8 cellular contexts compared by ENCODE assay signal in genomic region chr19:15418112-15418587, GRCh38. TPM values are rescaled to one million over a fixed set of nuclear protein-coding genes. Genes with fewer than 3 reads are reported as not detected.
A peak's percentile ranks its signal among the peaks of the same experiment; 100 is the strongest.
DNase-seq lines count a peak whose midpoint lies in the region; ATAC-seq, FAIRE-seq and TF ChIP-seq lines count a peak whose summit lies in the region.

No MANE protein-coding gene starts in this region.

- dilution Hi-C loops in keratinocyte (cut with MboI; ENCODE audit: extremely low pct_ligation_motif_present, low sequenced_read_pairs): no loop called here

- peak overlapping the region; percentile 83 for H3K27ac ChIP-seq in CD4-positive, alpha-beta T cell (ENCODE audit: low read depth, low read length)
- H3K27ac ChIP-seq in keratinocyte (ENCODE audit: control insufficient read depth, insufficient read depth, low read length) (peak overlapping the region; percentile 77), stomach smooth muscle (ENCODE audit: low read length) (peak overlapping the region; percentile 79)

- no peaks in the 10 kb centered on the region for H3K9me3 Mint-ChIP-seq in CD4-positive, alpha-beta T cell

- DNase-seq in CD4-positive, alpha-beta T cell: no peak
- DNase-seq in NCI-H1092 (lab: John Stamatoyannopoulos, UW): peak; percentile 54
- DNase-seq in astrocyte of the cerebellum (ENCODE audit: low read depth): peak; percentile 22
- DNase-seq in keratinocyte (ENCODE audit: low read depth, low spot score): no peak
- DNase-seq in stimulated activated CD4-positive, alpha-beta T cell treated with anti-CD3 and anti-CD28 coated beads, Interleukin-1b, Interleukin-23, amount 100 ng/mL, for 48 hours: no peak

- peaks cover 11% of the 10 kb centered on the region for H3K4me1 ChIP-seq in keratinocyte (ENCODE audit: control insufficient read depth, extremely low read depth, insufficient read depth, low read length)
- peaks cover 39% of the 10 kb centered on the region for H3K4me1 ChIP-seq in stomach smooth muscle (ENCODE audit: control insufficient read depth, insufficient read depth, low read length)

- intact Hi-C loops in CD4-positive, alpha-beta T cell (cut with DNase I, micrococcal nuclease): loop anchor here (1.0 to 5.0 kb wide), 8 partner anchors 15 to 241 kb away; partner anchors contain the start of gene BRD4 (in 1 of the 2)

- no peaks in the 10 kb centered on the region for H3K9me3 ChIP-seq in CD4-positive, alpha-beta T cell (ENCODE audit: control insufficient read depth, low read length)
- H3K9me3 ChIP-seq in keratinocyte (ENCODE audit: control insufficient read depth, low read depth, low read length) (peaks cover 1% of the 10 kb centered on the region), stomach smooth muscle (ENCODE audit: control insufficient read depth in 2 of 2, low read length in 2 of 2) (peaks cover 0 to 2% of the 10 kb centered on the region in 2 donors)

- peak overlapping the region; percentile 94 for H3K9ac ChIP-seq in keratinocyte (ENCODE audit: control insufficient read depth, extremely low read depth, insufficient read depth, low read length)
- peak overlapping the region; percentile 82 to 86 for H3K9ac ChIP-seq in stomach smooth muscle (ENCODE audit: low read length in 2 of 2)

- peaks cover 52% of the 10 kb centered on the region for H3K4me1 Mint-ChIP-seq in CD4-positive, alpha-beta T cell (ENCODE audit: low read depth)

- H4K20me1 ChIP-seq in keratinocyte (ENCODE audit: control insufficient read depth, extremely low read depth, insufficient read depth, low read length): peaks cover 12% of the 10 kb centered on the region

- H3K27me3 ChIP-seq in CD4-positive, alpha-beta T cell (ENCODE audit: control insufficient read depth, insufficient read depth, low read length): no peaks in the 10 kb centered on the region
- H3K27me3 ChIP-seq in keratinocyte (ENCODE audit: control insufficient read depth, extremely low read depth, insufficient read depth, low read length) (no peaks in the 10 kb centered on the region), stomach smooth muscle (ENCODE audit: control insufficient read depth in 1 of 2, insufficient read depth in 2 of 2, low read length in 2 of 2) (no peaks in the 10 kb centered on the region)

- peak overlapping the region; percentile 94 for H3K4me3 Mint-ChIP-seq in CD4-positive, alpha-beta T cell

- peaks cover 54% of the 10 kb centered on the region for H3K79me2 ChIP-seq in keratinocyte (ENCODE audit: control insufficient read depth, insufficient read depth, low read length)

- peak overlapping the region; percentile 85 for H3K4me2 ChIP-seq in keratinocyte (ENCODE audit: control insufficient read depth, extremely low read depth, insufficient read depth, low read depth, low read length)

- POLR2A ChIA-PET in CD4-positive, alpha-beta T cell (lab: Charles Lee): interaction anchor here (0.8 to 8.2 kb wide), 34 partner anchors 9 to 728 kb away, joined by 3 to 208 read pairs (median 5); partner anchors contain the start of genes AKAP8, BRD4, HSH2D and RASAL3

- H3K4me3 ChIP-seq in astrocyte of the cerebellum (ENCODE audit: low read depth, low read length) (peak overlapping the region; percentile 68), keratinocyte (ENCODE audit: control insufficient read depth in 2 of 3, extremely low read depth in 1 of 3, insufficient read depth in 2 of 3, low read depth in 1 of 3, low read length in 3 of 3) (peak overlapping the region; percentile 90 to 97 (median 93)), stomach smooth muscle (ENCODE audit: low read length in 2 of 2) (peak overlapping the region; percentile 95 to 98)

- ATAC-seq in CD4-positive, alpha-beta T cell (ENCODE audit: poor library complexity): no peak
- ATAC-seq in HG03280 (IDR thresholded peaks at IDR 0.05; ENCODE audit: unreplicated experiment): no peak
- no peak for ATAC-seq in GM21515 (IDR thresholded peaks at IDR 0.05; ENCODE audit: unreplicated experiment)

- H3K36me3 Mint-ChIP-seq in CD4-positive, alpha-beta T cell (ENCODE audit: low read depth): peaks cover 48% of the 10 kb centered on the region

- H3K27me3 Mint-ChIP-seq in CD4-positive, alpha-beta T cell: no peaks in the 10 kb centered on the region

- peak overlapping the region; percentile 81 for H2AFZ ChIP-seq in keratinocyte (ENCODE audit: control insufficient read depth, low read length)

- H3K27ac Mint-ChIP-seq in CD4-positive, alpha-beta T cell: peak overlapping the region; percentile 92

- no peaks in the 10 kb centered on the region for H3K9me1 ChIP-seq in keratinocyte (ENCODE audit: control insufficient read depth, extremely low read depth, insufficient read depth, low read length)

- CTCF ChIA-PET in CD4-positive, alpha-beta T cell (lab: Charles Lee): interaction anchor here (1.1 to 4.1 kb wide), 10 partner anchors 35 to 326 kb away, joined by 3 to 105 read pairs (median 16); partner anchors contain the start of genes AKAP8 and RASAL3

- FAIRE-seq in keratinocyte (lab: Jason Lieb, UNC): no peak

- TF ChIP-seq CTCF in CD4-positive, alpha-beta T cell (IDR thresholded peaks at IDR 0.05): no peak
- TF ChIP-seq CTCF in astrocyte of the cerebellum (IDR thresholded peaks at IDR 0.05; ENCODE audit: low read depth, low read length, missing control alignments) (no peak), keratinocyte (optimal IDR thresholded peaks at IDR 0.05 in 1 of 3, IDR thresholded peaks at IDR 0.05 in 1 of 3, conservative IDR thresholded peaks at IDR 0.05 in 1 of 3; ENCODE audit: extremely low read depth in 1 of 3, insufficient read depth in 2 of 3, low read length in 3 of 3) (no peak)

- in situ Hi-C loops in astrocyte of the cerebellum (cut with HindIII; ENCODE audit: low sequenced_read_pairs): no loop called here

- H3K36me3 ChIP-seq in keratinocyte (ENCODE audit: control insufficient read depth in 2 of 2, extremely low read depth in 1 of 2, insufficient read depth in 2 of 2, low read length in 2 of 2) (peaks cover 3 to 12% of the 10 kb centered on the region in 2 experiments), stomach smooth muscle (ENCODE audit: control insufficient read depth in 2 of 2, insufficient read depth in 2 of 2, low read length in 2 of 2) (peaks cover 2 to 15% of the 10 kb centered on the region in 2 donors)

RNA-seq across cellular contexts. Expression of gene AKAP8L, which starts 0.6 kb away (rescaled TPM):
- total RNA-seq in CD4-positive, alpha-beta T cell: 100 to 1,000 TPM; 157 to 162 TPM
- polyA plus RNA-seq in keratinocyte: 28.4 to 48.2 TPM (median 44.3 TPM) in 3 replicates
- 159 TPM for polyA plus RNA-seq in keratinocyte (2011; ENCODE audit: low read depth)
- 16.8 and 21.0 TPM in 2 replicates for polyA plus RNA-seq in keratinocyte (2011; cell fraction: cytosol; rRNA removed)
- 120 and 136 TPM in 2 replicates for polyA plus RNA-seq in keratinocyte (2011; cell fraction: nucleus; rRNA removed)
- 37.5 and 58.1 TPM in 2 replicates for polyA plus RNA-seq in keratinocyte (2012; ENCODE audit: low replicate concordance)
- 47.8 to 86.5 TPM (median 56.1 TPM) in 3 replicates for polyA minus RNA-seq in keratinocyte
- polyA minus RNA-seq in keratinocyte (2011; cell fraction: cytosol; rRNA and poly(A)+ RNA removed): 29.5 TPM
- 45.8 and 64.1 TPM in 2 replicates for polyA minus RNA-seq in keratinocyte (2011; cell fraction: nucleus; rRNA and poly(A)+ RNA removed)

RNA-seq across cellular contexts. Expression of gene WIZ, which starts 31.6 kb away (rescaled TPM):
- 10 to 100 TPM; 12.9 to 14.3 TPM for total RNA-seq in CD4-positive, alpha-beta T cell
- 5.1 to 10.6 TPM (median 7.5 TPM) in 3 replicates for polyA plus RNA-seq in keratinocyte
- 3.6 TPM for polyA plus RNA-seq in keratinocyte (2011; ENCODE audit: low read depth)
- 7.4 and 17.0 TPM in 2 replicates for polyA plus RNA-seq in keratinocyte (2011; cell fraction: cytosol; rRNA removed)
- polyA plus RNA-seq in keratinocyte (2011; cell fraction: nucleus; rRNA removed): 16.5 and 25.6 TPM in 2 replicates
- polyA plus RNA-seq in keratinocyte (2012; ENCODE audit: low replicate concordance): 10.4 and 22.6 TPM in 2 replicates
- 3.4 to 12.8 TPM (median 5.0 TPM) in 3 replicates for polyA minus RNA-seq in keratinocyte
- polyA minus RNA-seq in keratinocyte (2011; cell fraction: cytosol; rRNA and poly(A)+ RNA removed): 18.0 TPM
- polyA minus RNA-seq in keratinocyte (2011; cell fraction: nucleus; rRNA and poly(A)+ RNA removed): 12.1 TPM in 2 replicates

RNA-seq across cellular contexts. Expression of gene AKAP8, which starts 38.6 kb away (rescaled TPM):
- 10 to 100 TPM; 87.5 to 90.1 TPM for total RNA-seq in CD4-positive, alpha-beta T cell
- polyA plus RNA-seq in keratinocyte: 16.8 to 18.1 TPM (median 18.1 TPM) in 3 replicates
- 12.9 TPM for polyA plus RNA-seq in keratinocyte (2011; ENCODE audit: low read depth)
- 10.5 and 10.9 TPM in 2 replicates for polyA plus RNA-seq in keratinocyte (2011; cell fraction: cytosol; rRNA removed)
- 34.8 and 35.0 TPM in 2 replicates for polyA plus RNA-seq in keratinocyte (2011; cell fraction: nucleus; rRNA removed)
- 10.2 and 17.8 TPM in 2 replicates for polyA plus RNA-seq in keratinocyte (2012; ENCODE audit: low replicate concordance)
- 5.7 to 9.0 TPM (median 7.6 TPM) in 3 replicates for polyA minus RNA-seq in keratinocyte
- 14.6 TPM for polyA minus RNA-seq in keratinocyte (2011; cell fraction: cytosol; rRNA and poly(A)+ RNA removed)
- 12.0 and 12.6 TPM in 2 replicates for polyA minus RNA-seq in keratinocyte (2011; cell fraction: nucleus; rRNA and poly(A)+ RNA removed)

RNA-seq across cellular contexts. Expression of gene RASAL3, which starts 46.2 kb away (rescaled TPM):
- 10 to 100 TPM; 91.8 to 92.8 TPM for total RNA-seq in CD4-positive, alpha-beta T cell
- polyA plus RNA-seq in keratinocyte: 0.04 TPM in 1 of 3 replicates, not detected in the others
- polyA plus RNA-seq in keratinocyte (2011; ENCODE audit: low read depth): not detected
- not detected in 2 replicates for polyA plus RNA-seq in keratinocyte (2011; cell fraction: cytosol; rRNA removed)
- polyA plus RNA-seq in keratinocyte (2011; cell fraction: nucleus; rRNA removed): not detected in 2 replicates
- not detected in 2 replicates for polyA plus RNA-seq in keratinocyte (2012; ENCODE audit: low replicate concordance)
- not detected in 3 replicates for polyA minus RNA-seq in keratinocyte
- not detected for polyA minus RNA-seq in keratinocyte (2011; cell fraction: cytosol; rRNA and poly(A)+ RNA removed)
- polyA minus RNA-seq in keratinocyte (2011; cell fraction: nucleus; rRNA and poly(A)+ RNA removed): not detected in 2 replicates

Comparison
In these comparisons a context has a peak if more than half of its experiments do, and no peak if none do; other contexts are left out.
1. DNase-seq: peak in NCI-H1092 (single experiment) and astrocyte of the cerebellum (single experiment); none in CD4-positive, alpha-beta T cell (0 of 10), keratinocyte (single experiment) and stimulated activated CD4-positive, alpha-beta T cell treated with anti-CD3 and anti-CD28 coated beads, Interleukin-1b, Interleukin-23, amount 100 ng/mL, for 48 hours (single experiment).
2. Peak in every context shown above with its lines, with median percentiles within 50 percentile points of each other: H3K27ac ChIP-seq and H3K4me3 ChIP-seq.